In genomic region chr9:113151696-113152630, GRCh38 we compare ENCODE assay signal across 8 cellular contexts.
DNase-seq lines count a peak whose midpoint lies in the region; ATAC-seq and TF ChIP-seq lines count a peak whose summit lies in the region.

No MANE protein-coding gene starts in this region.

- H3K27ac Mint-ChIP-seq in dendritic cell treated with granulocyte-macrophage colony-stimulating factor and Interleukin-4, amounts not matched to agents 40 ng/mL and 50 ng/mL, for 4 days, result peak overlapping the region; percentile 99

- H3K9ac ChIP-seq in MM.1S (ENCODE audit: low read length) (no peak overlapping the region), mucosa of rectum (ENCODE audit: low read depth in 1 of 2, low read length in 2 of 2) (peak overlapping the region; percentile 6 to 80)

- H3K9me2 ChIP-seq in MM.1S (replicated peaks; ENCODE audit: insufficient read depth, low read length), result no peaks in the 10 kb centered on the region

- no peaks in the 10 kb centered on the region for H3K79me2 ChIP-seq in MM.1S (ENCODE audit: low read length)

- H3K36me3 ChIP-seq in MM.1S (replicated peaks; ENCODE audit: insufficient read depth, low read length) (no peaks in the 10 kb centered on the region), mucosa of rectum (ENCODE audit: control insufficient read depth in 2 of 2, insufficient read depth in 2 of 2, low read length in 2 of 2) (no peaks in the 10 kb centered on the region)

- CTCF ChIA-PET in AG04449 (lab: Yijun Ruan, JAX), result interaction anchor here (0.8 to 1.5 kb wide), 5 partner anchors 10 to 229 kb away, joined by 3 to 5 read pairs (median 3); no protein-coding TSS in a partner anchor

- no peak overlapping the region for H3K27ac ChIP-seq in MM.1S (ENCODE audit: low read length)
- peak overlapping the region; percentile 74 to 75 for H3K27ac ChIP-seq in mucosa of rectum (ENCODE audit: low read depth in 2 of 2, low read length in 2 of 2)

- peaks cover 71% of the 10 kb centered on the region for H3K4me1 Mint-ChIP-seq in dendritic cell treated with granulocyte-macrophage colony-stimulating factor and Interleukin-4, amounts not matched to agents 40 ng/mL and 50 ng/mL, for 4 days (ENCODE audit: low read depth)

- no peaks in the 10 kb centered on the region for H3K27me3 Mint-ChIP-seq in dendritic cell treated with granulocyte-macrophage colony-stimulating factor and Interleukin-4, amounts not matched to agents 40 ng/mL and 50 ng/mL, for 4 days

- no peak overlapping the region for H2AFZ ChIP-seq in MM.1S (ENCODE audit: low read length)

- peak overlapping the region; percentile 83 for H3K4me2 ChIP-seq in MM.1S (ENCODE audit: low read depth, low read length)

- ATAC-seq in HG02852 (IDR thresholded peaks at IDR 0.05; ENCODE audit: unreplicated experiment) (no peak), HG02623 (IDR thresholded peaks at IDR 0.05; ENCODE audit: unreplicated experiment) (no peak), HG02588 (IDR thresholded peaks at IDR 0.05; ENCODE audit: unreplicated experiment) (no peak)

- peaks cover 48% of the 10 kb centered on the region for H3K36me3 Mint-ChIP-seq in dendritic cell treated with granulocyte-macrophage colony-stimulating factor and Interleukin-4, amounts not matched to agents 40 ng/mL and 50 ng/mL, for 4 days (ENCODE audit: low read depth)

- H3F3A ChIP-seq in MM.1S (ENCODE audit: insufficient read depth, low read length), result peaks cover 4% of the 10 kb centered on the region; the same call in 1 of the 2 replicates

- intact Hi-C loops in dendritic cell treated with granulocyte-macrophage colony-stimulating factor and Interleukin-4, amounts not matched to agents 40 ng/mL and 50 ng/mL, for 4 days (cut with micrococcal nuclease), result loop anchor here (5.0 to 10.0 kb wide), 2 partner anchors 35 to 123 kb away; partner anchors contain the start of genes CDC26 and PRPF4

- H3K9me3 ChIP-seq in MM.1S (replicated peaks; ENCODE audit: insufficient read depth, low read length) (no peaks in the 10 kb centered on the region), mucosa of rectum (ENCODE audit: control insufficient read depth in 2 of 2, low read length in 2 of 2) (no peaks in the 10 kb centered on the region)

- DNase-seq in AG04449 (ENCODE audit: low read depth, low spot score), result no peak
- no peak for DNase-seq in MM.1S
- no peak for DNase-seq in nucleus accumbens (lab: John Stamatoyannopoulos, UW)

- TF ChIP-seq CTCF in AG04449 (IDR thresholded peaks at IDR 0.05; ENCODE audit: insufficient read depth, low read length, missing control alignments) (no peak), MM.1S (IDR thresholded peaks at IDR 0.05; ENCODE audit: low read length) (no peak)

- POLR2A ChIA-PET in AG04449 (lab: Yijun Ruan, JAX), result interaction anchor here (0.7 to 1.1 kb wide), 3 partner anchors 10 to 69 kb away, joined by 3 read pairs; partner anchors contain the start of genes FKBP15 and SLC31A1

- H3K27me3 ChIP-seq in MM.1S (replicated peaks; ENCODE audit: insufficient read depth, low read length), result no peaks in the 10 kb centered on the region
- no peaks in the 10 kb centered on the region for H3K27me3 ChIP-seq in mucosa of rectum (ENCODE audit: control insufficient read depth in 2 of 2, insufficient read depth in 2 of 2, low read length in 2 of 2)

- H4K20me1 ChIP-seq in MM.1S (ENCODE audit: insufficient read depth, low read length), result no peaks in the 10 kb centered on the region

- H3K4me3 Mint-ChIP-seq in dendritic cell treated with granulocyte-macrophage colony-stimulating factor and Interleukin-4, amounts not matched to agents 40 ng/mL and 50 ng/mL, for 4 days, result peak overlapping the region; percentile 90

- H3K9me3 Mint-ChIP-seq in dendritic cell treated with granulocyte-macrophage colony-stimulating factor and Interleukin-4, amounts not matched to agents 40 ng/mL and 50 ng/mL, for 4 days, result no peaks in the 10 kb centered on the region

- peak overlapping the region; percentile 88 for H3K4me3 ChIP-seq in AG04449 (ENCODE audit: low read depth, low read length)
- peak overlapping the region; percentile 85 for H3K4me3 ChIP-seq in MM.1S (ENCODE audit: low read length)
- peak overlapping the region; percentile 74 to 79 for H3K4me3 ChIP-seq in mucosa of rectum (ENCODE audit: low read length in 2 of 2)

- H3K4me1 ChIP-seq in MM.1S (ENCODE audit: low read length) (no peaks in the 10 kb centered on the region), mucosa of rectum (ENCODE audit: control insufficient read depth in 2 of 2, insufficient read depth in 2 of 2, low read length in 2 of 2) (peaks cover 7 to 11% of the 10 kb centered on the region in 2 donors)
